8 cellular contexts compared by ENCODE assay signal in genomic region chr12:121792607-121793500, GRCh38. TPM values are rescaled to one million over a fixed set of nuclear protein-coding genes. Genes with fewer than 3 reads are reported as not detected.
DNase-seq lines count a peak whose midpoint lies in the region; ATAC-seq and TF ChIP-seq lines count a peak whose summit lies in the region.

No MANE protein-coding gene starts in this region.

- TF ChIP-seq CTCF in AG10803 (conservative IDR thresholded peaks at IDR 0.05; ENCODE audit: low read length), result no peak
- no peak for TF ChIP-seq CTCF in gastroesophageal sphincter (IDR thresholded peaks at IDR 0.05)
- no peak for TF ChIP-seq CTCF in gastrocnemius medialis (IDR thresholded peaks at IDR 0.05 in 4 of 5, conservative IDR thresholded peaks at IDR 0.05 in 1 of 5)

- H3K27me3 ChIP-seq in HUES6 (ENCODE audit: control insufficient read depth, insufficient read depth, low read length), result no peaks in the 10 kb centered on the region
- no peaks in the 10 kb centered on the region for H3K27me3 ChIP-seq in gastroesophageal sphincter
- no peaks in the 10 kb centered on the region for H3K27me3 ChIP-seq in gastrocnemius medialis

- intact Hi-C loops in gastrocnemius medialis (cut with DNase I; ENCODE audit: low total_unique reads), result no loop called here

- in situ Hi-C loops in gastrocnemius medialis (cut with MboI; ENCODE audit: low sequenced_read_pairs in 4 of 4), result loop anchor here in 3 of 4 donors (5.0 to 10.0 kb wide), 3 partner anchors 92 to 98 kb away; partner anchors contain the start of gene PSMD9 (in 3 of the 3)

- peaks cover 21% of the 10 kb centered on the region for H3K36me3 Mint-ChIP-seq in activated T-cell treated with anti-CD3 and anti-CD28 coated beads, Interleukin-2, amount 50 U/mL, for 4 hours (ENCODE audit: insufficient read depth)

- H3K4me3 Mint-ChIP-seq in activated T-cell treated with anti-CD3 and anti-CD28 coated beads, Interleukin-2, amount 50 U/mL, for 4 hours, result peak overlapping the region; percentile 94

- H3K27me3 Mint-ChIP-seq in activated T-cell treated with anti-CD3 and anti-CD28 coated beads, Interleukin-2, amount 50 U/mL, for 4 hours (ENCODE audit: low read depth), result no peaks in the 10 kb centered on the region

- no peak for DNase-seq in AG10803 (ENCODE audit: low read depth)
- peak; percentile 35 for DNase-seq in activated T-cell treated with anti-CD3 and anti-CD28 coated beads, Interleukin-2, amount 50 U/mL, for 4 hours
- DNase-seq in gastrocnemius medialis, result no peak
- DNase-seq in DMS53 treated with DMSO at 0.1 percent for 48 hours (lab: John Stamatoyannopoulos, UW; ENCODE audit: unreplicated experiment), result no peak
- DNase-seq in AG08395 (ENCODE audit: low spot score), result no peak

- ATAC-seq in activated T-cell treated with anti-CD3 and anti-CD28 coated beads, Interleukin-2, amount 50 U/mL, for 4 hours, result peak; percentile 6
- ATAC-seq in gastroesophageal sphincter (no peak), gastrocnemius medialis (no peak), HG02642 (IDR thresholded peaks at IDR 0.05; ENCODE audit: poor library complexity, unreplicated experiment) (no peak)

- H3K4me1 ChIP-seq in HUES6 (ENCODE audit: control insufficient read depth, insufficient read depth, low read length), result peaks cover 46% of the 10 kb centered on the region
- peaks cover 4 to 69% (median 39%) of the 10 kb centered on the region in 3 donors for H3K4me1 ChIP-seq in gastroesophageal sphincter
- H3K4me1 ChIP-seq in gastrocnemius medialis, result peaks cover 45 to 47% of the 10 kb centered on the region in 2 donors

- H3K4me3 ChIP-seq in AG10803 (ENCODE audit: low read length), result peak overlapping the region; percentile 37
- H3K4me3 ChIP-seq in HUES6 (ENCODE audit: low read depth, low read length), result peak overlapping the region; percentile 78
- H3K4me3 ChIP-seq in gastroesophageal sphincter, result peak overlapping the region; percentile 32 to 60
- H3K4me3 ChIP-seq in gastrocnemius medialis, result peak overlapping the region; percentile 56 to 73 (median 59)

- TF ChIP-seq POLR2A in gastroesophageal sphincter (IDR thresholded peaks at IDR 0.05) (no peak), gastrocnemius medialis (IDR thresholded peaks at IDR 0.05) (no peak)

- H3K9me3 ChIP-seq in HUES6 (ENCODE audit: control insufficient read depth, insufficient read depth, low read depth, low read length) (no peaks in the 10 kb centered on the region), gastroesophageal sphincter (no peaks in the 10 kb centered on the region), gastrocnemius medialis (no peaks in the 10 kb centered on the region)

- H3K4me1 Mint-ChIP-seq in activated T-cell treated with anti-CD3 and anti-CD28 coated beads, Interleukin-2, amount 50 U/mL, for 4 hours (ENCODE audit: low read depth), result peaks cover 64% of the 10 kb centered on the region

- no peaks in the 10 kb centered on the region for H3K9me3 Mint-ChIP-seq in activated T-cell treated with anti-CD3 and anti-CD28 coated beads, Interleukin-2, amount 50 U/mL, for 4 hours

- no peak for TF ChIP-seq EP300 in gastroesophageal sphincter (IDR thresholded peaks at IDR 0.05)

- peaks cover 22% of the 10 kb centered on the region for H3K36me3 ChIP-seq in HUES6 (ENCODE audit: control insufficient read depth, insufficient read depth, low read length)
- H3K36me3 ChIP-seq in gastroesophageal sphincter, result peaks cover 0 to 13% of the 10 kb centered on the region in 2 donors
- H3K36me3 ChIP-seq in gastrocnemius medialis, result no peaks in the 10 kb centered on the region

- H3K9ac ChIP-seq in HUES6 (ENCODE audit: low read length), result peak overlapping the region; percentile 71

- no CpG with 5 or more reads among the region's 53 CpGs for WGBS in gastroesophageal sphincter (ENCODE audit: low coverage in 1 of 2), 2 donors

- H3K27ac ChIP-seq in HUES6 (ENCODE audit: low read depth, low read length), result peak overlapping the region; percentile 42; the same call in 1 of the 2 replicates
- H3K27ac ChIP-seq in gastroesophageal sphincter, result peak overlapping the region; percentile 32 to 100 (median 100)
- no peak overlapping the region for H3K27ac ChIP-seq in gastrocnemius medialis

RNA-seq across cellular contexts. Expression of gene RHOF, which starts 0.6 kb away (rescaled TPM):
- total RNA-seq in activated T-cell treated with anti-CD3 and anti-CD28 coated beads, Interleukin-2, amount 50 U/mL, for 4 hours, result 10 to 100 TPM; 80.7 to 94.6 (median 85.8) TPM
- 10 to 100 TPM in 3 of 4 donors, 1 to 10 TPM in 1; 9.4 to 15.7 (median 12.1) TPM for total RNA-seq in gastroesophageal sphincter
- total RNA-seq in gastrocnemius medialis, result 1 to 10 TPM; 2.9 to 6.8 (median 4.1) TPM

RNA-seq across cellular contexts. Expression of gene SETD1B, which starts 11.0 kb away (rescaled TPM):
- total RNA-seq in activated T-cell treated with anti-CD3 and anti-CD28 coated beads, Interleukin-2, amount 50 U/mL, for 4 hours, result 10 to 100 TPM; 30.4 to 32.7 (median 31.7) TPM
- total RNA-seq in gastroesophageal sphincter (10 to 100 TPM in 3 of 4 donors, 1 to 10 TPM in 1; 9.6 to 25.1 (median 20.3) TPM), gastrocnemius medialis (1 to 10 TPM; 2.2 to 9.3 (median 6.2) TPM)

Comparison
In these comparisons a context has a peak if more than half of its experiments do, and no peak if none do; other contexts are left out.
1. H3K27ac ChIP-seq: peak in HUES6 (single experiment) and gastroesophageal sphincter (4 of 4); none in gastrocnemius medialis (0 of 4).
2. ATAC-seq: peak in activated T-cell treated with anti-CD3 and anti-CD28 coated beads, Interleukin-2, amount 50 U/mL, for 4 hours (2 of 2); none in gastroesophageal sphincter (single experiment), gastrocnemius medialis (0 of 2) and HG02642 (single experiment).
3. RNA of gene RHOF, which starts 0.6 kb away (total RNA-seq): 80.7 to 94.6 TPM in activated T-cell treated with anti-CD3 and anti-CD28 coated beads, Interleukin-2, amount 50 U/mL, for 4 hours; 9.4 to 15.7 TPM in gastroesophageal sphincter and 2.9 to 6.8 TPM in gastrocnemius medialis; every median in the first group is over 4 times any median in the second.
4. Peak in every context shown above with its lines, with median percentiles within 50 percentile points of each other: H3K4me3 ChIP-seq.